ENCODE assay signal across 1 cellular context in the genomic region with DNA sequence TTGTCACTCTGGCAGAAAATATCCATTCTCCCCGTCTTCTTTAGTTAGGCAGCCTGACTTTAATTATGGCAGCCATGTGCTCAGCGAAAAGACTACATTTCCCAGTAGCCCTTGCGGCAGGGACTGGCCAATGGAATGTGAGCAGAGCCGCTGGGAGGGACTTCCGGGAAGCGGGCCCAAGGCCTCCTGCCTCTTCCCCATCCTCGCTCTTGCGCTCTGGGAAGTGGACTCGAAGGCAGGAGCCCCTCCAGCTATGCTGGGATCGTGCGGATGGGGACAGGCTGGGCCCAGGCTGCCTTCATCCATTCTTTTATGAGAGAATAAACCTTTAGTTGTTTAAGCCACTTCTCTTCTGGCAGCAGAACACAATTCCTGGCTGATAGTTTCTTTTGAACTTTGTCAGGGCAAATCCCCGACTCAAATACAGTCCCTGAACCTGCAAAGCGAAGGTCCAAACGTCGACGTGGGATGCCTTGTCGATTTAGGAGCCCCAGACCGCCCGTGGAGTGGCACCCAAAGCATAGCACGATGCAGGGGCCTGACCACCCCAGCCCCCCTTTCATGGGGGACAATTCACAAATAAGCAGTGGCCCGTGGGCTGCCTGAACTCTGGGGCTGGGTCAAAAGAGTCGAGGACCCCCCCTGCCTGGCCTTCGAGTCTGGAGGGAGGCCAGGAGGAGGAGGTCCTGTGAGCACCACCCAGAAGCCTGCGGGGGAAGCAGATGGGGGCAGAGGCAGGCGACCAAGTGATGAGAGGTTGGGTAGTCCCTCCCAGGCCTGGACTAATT.
TF ChIP-seq lines count a peak whose summit lies in the region.

No MANE protein-coding gene starts in this region.

TF ChIP-seq in H1, 55 proteins besides CTCF, POLR2A, EP300 and RAD21 (continued from another document):
- TF ChIP-seq SUZ12 (IDR thresholded peaks at IDR 0.05; ENCODE audit: low read length) (no peak), E2F6 (IDR thresholded peaks at IDR 0.05) (peak; percentile 91), ATF2 (IDR thresholded peaks at IDR 0.05; ENCODE audit: low read length) (no peak), ASH2L (IDR thresholded peaks at IDR 0.05; ENCODE audit: low read length) (no peak), MAFK (IDR thresholded peaks at IDR 0.05; ENCODE audit: low read depth, low read length) (no peak), NRF1 (IDR thresholded peaks at IDR 0.05; ENCODE audit: low read depth, low read length) (no peak), JUND (IDR thresholded peaks at IDR 0.05; ENCODE audit: low read length) (no peak), HDAC2 (IDR thresholded peaks at IDR 0.05; ENCODE audit: borderline replicate concordance in 1 of 2, low read depth in 2 of 2, low read length in 2 of 2) (no peak), TAF7 (optimal IDR thresholded peaks at IDR 0.05; ENCODE audit: borderline replicate concordance, low read depth, low read length) (no peak), POU5F1 (IDR thresholded peaks at IDR 0.05; ENCODE audit: low read depth, low read length) (no peak), PHF8 (conservative IDR thresholded peaks at IDR 0.05; ENCODE audit: low read depth, low read length) (no peak), CEBPB (IDR thresholded peaks at IDR 0.05; ENCODE audit: low read depth, low read length) (no peak), POLR2AphosphoS5 (IDR thresholded peaks at IDR 0.05; ENCODE audit: low read depth, low read length) (no peak), CTBP2 (IDR thresholded peaks at IDR 0.05; ENCODE audit: borderline replicate concordance, insufficient read depth, insufficient read length, low read length) (no peak), SAP30 (IDR thresholded peaks at IDR 0.05; ENCODE audit: insufficient read depth, insufficient replicate concordance, low read length) (no peak), FOSL1 (IDR thresholded peaks at IDR 0.05; ENCODE audit: insufficient read depth, low read depth, low read length) (no peak), KDM1A (IDR thresholded peaks at IDR 0.05; ENCODE audit: borderline replicate concordance, low read length) (peak; percentile 71; the same call in 1 of the 2 replicates), SP2 (IDR thresholded peaks at IDR 0.05; ENCODE audit: low read length) (peak; percentile 28; the same call in 1 of the 2 replicates), BACH1 (IDR thresholded peaks at IDR 0.05; ENCODE audit: low read length) (no peak), KDM4A (IDR thresholded peaks at IDR 0.05; ENCODE audit: low read depth, low read length, severe bottlenecking) (no peak), TAF1 (IDR thresholded peaks at IDR 0.05; ENCODE audit: low read depth, low read length) (no peak), CREB1 (IDR thresholded peaks at IDR 0.05) (no peak), YY1 (IDR thresholded peaks at IDR 0.05; ENCODE audit: low read depth, low read length) (peak; percentile 95), RBBP5 (IDR thresholded peaks at IDR 0.05; ENCODE audit: borderline replicate concordance, low read depth, low read length) (no peak), CHD1 (IDR thresholded peaks at IDR 0.05; ENCODE audit: low read depth, low read length) (no peak), TCF12 (IDR thresholded peaks at IDR 0.05; ENCODE audit: low read depth, low read length) (no peak), JUN (IDR thresholded peaks at IDR 0.05; ENCODE audit: low read depth, low read length) (no peak), SIX5 (IDR thresholded peaks at IDR 0.05; ENCODE audit: low read depth, low read length) (peak; percentile 82), KDM5A (IDR thresholded peaks at IDR 0.05; ENCODE audit: low read length) (no peak), NANOG (IDR thresholded peaks at IDR 0.05; ENCODE audit: insufficient read depth, low read depth, low read length, poor library complexity, severe bottlenecking) (no peak), BCL11A (IDR thresholded peaks at IDR 0.05; ENCODE audit: low read depth in 2 of 2, low read length in 2 of 2) (no peak), SIN3A (conservative IDR thresholded peaks at IDR 0.05 in 1 of 2, IDR thresholded peaks at IDR 0.05 in 1 of 2; ENCODE audit: low read depth in 1 of 2, low read length in 2 of 2) (0 out of 4 replicates have a peak, but pooled peaks of 1 of the 2 experiments have one; percentile 40), CHD2 (IDR thresholded peaks at IDR 0.05; ENCODE audit: low read length) (peak; percentile 69), ZNF274 (IDR thresholded peaks at IDR 0.05; ENCODE audit: borderline replicate concordance, extremely low read depth, low read length) (no peak), BRCA1 (IDR thresholded peaks at IDR 0.05; ENCODE audit: low read depth, low read length) (no peak), EGR1 (IDR thresholded peaks at IDR 0.05; ENCODE audit: borderline replicate concordance, low read depth, low read length) (0 out of 2 replicates have a peak, but pooled peaks have one; percentile 29), SP1 (IDR thresholded peaks at IDR 0.05; ENCODE audit: low read depth, low read length) (peak; percentile 72; the same call in 1 of the 2 replicates), RXRA (IDR thresholded peaks at IDR 0.05; ENCODE audit: insufficient read depth, low read depth, low read length) (no peak), RFX5 (IDR thresholded peaks at IDR 0.05; ENCODE audit: borderline replicate concordance, low read depth, low read length) (no peak), GABPA (IDR thresholded peaks at IDR 0.05; ENCODE audit: borderline replicate concordance, insufficient read depth, low read length) (peak; percentile 88), SRF (IDR thresholded peaks at IDR 0.05; ENCODE audit: low read depth, low read length) (no peak), CBX8 (IDR thresholded peaks at IDR 0.05; ENCODE audit: borderline replicate concordance, low read depth, low read length) (no peak), TBP (IDR thresholded peaks at IDR 0.05; ENCODE audit: low read depth, low read length) (peak; percentile 25; the same call in 1 of the 2 replicates), CBX5 (IDR thresholded peaks at IDR 0.05; ENCODE audit: low read depth, low read length) (no peak), HDAC6 (IDR thresholded peaks at IDR 0.05; ENCODE audit: low read depth, low read length) (no peak), TEAD4 (IDR thresholded peaks at IDR 0.05; ENCODE audit: low read depth, low read length) (0 out of 2 replicates have a peak, but pooled peaks have one; percentile 30), EZH2 (IDR thresholded peaks at IDR 0.05; ENCODE audit: low read depth, low read length, severe bottlenecking) (no peak), RNF2 (IDR thresholded peaks at IDR 0.05; ENCODE audit: borderline replicate concordance, low read depth, low read length, missing control alignments, poor library complexity, severe bottlenecking) (no peak), CHD7 (IDR thresholded peaks at IDR 0.05; ENCODE audit: insufficient replicate concordance, low read length) (no peak), GTF2F1 (IDR thresholded peaks at IDR 0.05; ENCODE audit: borderline replicate concordance, low read depth, low read length) (0 out of 2 replicates have a peak, but pooled peaks have one; percentile 36)
- TF ChIP-seq, protein P1, sequence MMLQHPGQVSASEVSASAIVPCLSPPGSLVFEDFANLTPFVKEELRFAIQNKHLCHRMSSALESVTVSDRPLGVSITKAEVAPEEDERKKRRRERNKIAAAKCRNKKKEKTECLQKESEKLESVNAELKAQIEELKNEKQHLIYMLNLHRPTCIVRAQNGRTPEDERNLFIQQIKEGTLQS (IDR thresholded peaks at IDR 0.05; ENCODE audit: insufficient read depth, low read depth, low read length): no peak
- TF ChIP-seq, protein P2, sequence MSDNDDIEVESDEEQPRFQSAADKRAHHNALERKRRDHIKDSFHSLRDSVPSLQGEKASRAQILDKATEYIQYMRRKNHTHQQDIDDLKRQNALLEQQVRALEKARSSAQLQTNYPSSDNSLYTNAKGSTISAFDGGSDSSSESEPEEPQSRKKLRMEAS (IDR thresholded peaks at IDR 0.05): peak; percentile 87
- TF ChIP-seq, protein P3, sequence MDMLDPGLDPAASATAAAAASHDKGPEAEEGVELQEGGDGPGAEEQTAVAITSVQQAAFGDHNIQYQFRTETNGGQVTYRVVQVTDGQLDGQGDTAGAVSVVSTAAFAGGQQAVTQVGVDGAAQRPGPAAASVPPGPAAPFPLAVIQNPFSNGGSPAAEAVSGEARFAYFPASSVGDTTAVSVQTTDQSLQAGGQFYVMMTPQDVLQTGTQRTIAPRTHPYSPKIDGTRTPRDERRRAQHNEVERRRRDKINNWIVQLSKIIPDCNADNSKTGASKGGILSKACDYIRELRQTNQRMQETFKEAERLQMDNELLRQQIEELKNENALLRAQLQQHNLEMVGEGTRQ (IDR thresholded peaks at IDR 0.05; ENCODE audit: low read length): no peak
